ENCODE assay signal across 15 cellular contexts in the genomic region with DNA sequence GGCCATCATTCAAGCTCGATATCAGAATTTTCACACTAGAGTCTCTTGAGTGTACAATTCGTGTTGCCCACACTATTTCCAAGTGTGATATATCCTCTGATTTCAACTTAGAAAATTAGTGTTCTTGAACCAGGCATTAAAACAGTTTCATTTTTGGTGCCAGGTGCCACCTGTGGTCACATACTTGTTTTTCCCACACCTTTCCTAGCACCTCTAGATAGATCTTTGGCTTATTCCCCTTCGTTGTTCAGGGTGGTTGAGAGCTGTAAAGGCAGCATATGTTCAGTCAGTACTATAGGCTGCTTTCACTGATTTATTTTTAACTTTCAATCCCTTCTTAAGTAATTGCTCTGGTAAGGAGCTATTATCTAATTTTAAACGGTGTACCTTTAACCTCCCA.
DNase-seq lines count a peak whose midpoint lies in the region; ATAC-seq and TF ChIP-seq lines count a peak whose summit lies in the region.
"Had no signal": no experiment of that assay in that cellular context is flagged by ENCODE, and none has a peak within 500 bp of the region (broad histone marks: within the 10 kb centered on the region; RNA-seq: fewer than 3 reads in every experiment).

No MANE protein-coding gene starts in this region.

- no peak overlapping the region for H3K27ac ChIP-seq in DND-41 (ENCODE audit: low read length)
- H3K27ac ChIP-seq: HL-60 had no signal

- no peak overlapping the region for H3K4me2 ChIP-seq in DND-41 (ENCODE audit: insufficient read depth, low read length)

- H3K27me3 ChIP-seq in DND-41 (ENCODE audit: insufficient read depth, low read length, poor library complexity) = no peaks in the 10 kb centered on the region

- H3K79me2 ChIP-seq in DND-41 (ENCODE audit: insufficient read depth, low read length) = no peaks in the 10 kb centered on the region

- no peak for TF ChIP-seq CTCF in DND-41 (IDR thresholded peaks at IDR 0.05; ENCODE audit: borderline replicate concordance, extremely low read depth, low read length, poor library complexity, severe bottlenecking)
- TF ChIP-seq CTCF in progenitor cell of endocrine pancreas (IDR thresholded peaks at IDR 0.05; ENCODE audit: unreplicated experiment) = no peak

- H3K9me3 ChIP-seq in DND-41 (ENCODE audit: insufficient read depth, low read length, severe bottlenecking) = no peaks in the 10 kb centered on the region
- H3K9me3 ChIP-seq: HAP-1 had no signal

- H4K20me1 ChIP-seq in DND-41 (ENCODE audit: insufficient read depth, low read length) = no peaks in the 10 kb centered on the region

- H3K9ac ChIP-seq in DND-41 (ENCODE audit: low read depth, low read length) = no peak overlapping the region

- H3K36me3 ChIP-seq in DND-41 (ENCODE audit: insufficient read depth, low read length) = peaks cover 34% of the 10 kb centered on the region; the same call in 1 of the 2 replicates
- H3K36me3 ChIP-seq: HAP-1 had no signal

- ATAC-seq in DND-41 (ENCODE audit: insufficient read depth, low read depth) = 0 out of 3 replicates have a peak, but pooled peaks have one; percentile 19
- ATAC-seq in SK-N-SH treated with all-trans-retinoic acid at 6 μM for 48 hours = peak; percentile 8

- DNase-seq in NCI-H82 (lab: John Stamatoyannopoulos, UW) = peak; percentile 54
- no peak for DNase-seq in NCI-H82 treated with DMSO at 0.1 percent for 48 hours (lab: John Stamatoyannopoulos, UW; ENCODE audit: unreplicated experiment)
- no peak for DNase-seq in DND-41
- no peak for DNase-seq in progenitor cell of endocrine pancreas (ENCODE audit: low spot score, unreplicated experiment)
- DNase-seq in NCI-H1092 (lab: John Stamatoyannopoulos, UW) = no peak
- DNase-seq in 8988T = no peak
- DNase-seq: ACHN, AML-193, NCI-H1417 treated with DMSO at 0.1 percent for 48 hours, NCI-H1930, NCI-H526 treated with DMSO at 0.1 percent for 48 hours had no signal

- no peaks in the 10 kb centered on the region for H3K9me3 Mint-ChIP-seq in progenitor cell of endocrine pancreas (ENCODE audit: low read depth)

- peak overlapping the region; percentile 62 for H3K27ac Mint-ChIP-seq in progenitor cell of endocrine pancreas

- no peak overlapping the region for H3K4me3 ChIP-seq in DND-41 (ENCODE audit: low read depth in 1 of 2, low read length in 2 of 2)
- H3K4me3 ChIP-seq: HAP-1 had no signal

- no peaks in the 10 kb centered on the region for H3K27me3 Mint-ChIP-seq in progenitor cell of endocrine pancreas

- peaks cover 2% of the 10 kb centered on the region for H3K36me3 Mint-ChIP-seq in progenitor cell of endocrine pancreas (ENCODE audit: insufficient read depth)

- no peak overlapping the region for H2AFZ ChIP-seq in DND-41 (ENCODE audit: low read depth, low read length)

- no peaks in the 10 kb centered on the region for H3K4me1 ChIP-seq in DND-41 (ENCODE audit: insufficient read depth, low read length)

- H3K4me3 Mint-ChIP-seq in progenitor cell of endocrine pancreas (ENCODE audit: low read depth) = no peak overlapping the region
- H3K4me3 Mint-ChIP-seq: CD14-positive monocyte had no signal

- peaks cover 34% of the 10 kb centered on the region for H3K4me1 Mint-ChIP-seq in progenitor cell of endocrine pancreas (ENCODE audit: low read depth)
- H3K4me1 Mint-ChIP-seq: CD14-positive monocyte had no signal

TF ChIP-seq in SK-N-SH treated with all-trans-retinoic acid at 6 μM for 48 hours, 23 proteins besides CTCF, POLR2A, EP300 and RAD21:
- TF ChIP-seq ZFP30 (CRISPR knock-in tag; IDR thresholded peaks at IDR 0.05) (no peak), PPARA (CRISPR knock-in tag; IDR thresholded peaks at IDR 0.05; ENCODE audit: borderline replicate concordance) (no peak), ZNF565 (CRISPR knock-in tag; conservative IDR thresholded peaks at IDR 0.05; ENCODE audit: low read depth) (no peak)
